ENCODE assay signal across 8 cellular contexts in genomic region chr14:88793259-88793625, GRCh38. TPM values are rescaled to one million over a fixed set of nuclear protein-coding genes. Genes with fewer than 3 reads are reported as not detected.
DNase-seq lines count a peak whose midpoint lies in the region; ATAC-seq and TF ChIP-seq lines count a peak whose summit lies in the region.

No MANE protein-coding gene starts in this region.

- H3K9ac ChIP-seq in SK-N-SH = no peak overlapping the region
- no peak overlapping the region for H3K9ac ChIP-seq in parathyroid adenoma

- H3K27ac Mint-ChIP-seq in Caco-2 (ENCODE audit: unreplicated experiment) = no peak overlapping the region

- TF ChIP-seq RAD21 in SK-N-SH (IDR thresholded peaks at IDR 0.05; ENCODE audit: low read length) = no peak

- H3K36me3 Mint-ChIP-seq in Caco-2 (ENCODE audit: insufficient read depth, unreplicated experiment) = no peaks in the 10 kb centered on the region

- no peaks in the 10 kb centered on the region for H3K9me3 Mint-ChIP-seq in Caco-2 (ENCODE audit: unreplicated experiment)

- WGBS in SK-N-SH (ENCODE audit: low lambda C conversion rate) = 63% methylated on average over 13 of the region's 13 CpGs

- no peak for TF ChIP-seq CTCF in Caco-2 (IDR thresholded peaks at IDR 0.05; ENCODE audit: insufficient read depth in 1 of 2, low read depth in 1 of 2, low read length in 1 of 2, severe bottlenecking in 1 of 2, unreplicated experiment in 1 of 2)
- TF ChIP-seq CTCF in SK-N-SH (IDR thresholded peaks at IDR 0.05) = no peak
- no peak for TF ChIP-seq CTCF in fibroblast of mammary gland (conservative IDR thresholded peaks at IDR 0.05; ENCODE audit: control insufficient read depth, insufficient read depth, low read depth, low read length)
- TF ChIP-seq CTCF in parathyroid adenoma (IDR thresholded peaks at IDR 0.05) = no peak

- no peaks in the 10 kb centered on the region for H4K20me1 ChIP-seq in SK-N-SH (ENCODE audit: insufficient read depth)

- H3K36me3 ChIP-seq in Caco-2 (ENCODE audit: control insufficient read depth, insufficient read depth, low read length) = no peaks in the 10 kb centered on the region
- no peaks in the 10 kb centered on the region for H3K36me3 ChIP-seq in SK-N-SH (replicated peaks in 1 of 2; ENCODE audit: control insufficient read depth in 1 of 2, insufficient read depth in 2 of 2, low read length in 1 of 2)
- no peaks in the 10 kb centered on the region for H3K36me3 ChIP-seq in parathyroid adenoma (ENCODE audit: control insufficient read depth, insufficient read depth, low read length)

- no peak for ATAC-seq in GM18873 (IDR thresholded peaks at IDR 0.05; ENCODE audit: low FRiP score, unreplicated experiment)

- H3K9me3 ChIP-seq in Caco-2 (no peaks in the 10 kb centered on the region), SK-N-SH (no peaks in the 10 kb centered on the region), parathyroid adenoma (ENCODE audit: control insufficient read depth, low read length) (no peaks in the 10 kb centered on the region)

- H3K79me2 ChIP-seq in SK-N-SH (ENCODE audit: insufficient read depth) (no peaks in the 10 kb centered on the region), parathyroid adenoma (no peaks in the 10 kb centered on the region)

- BruUV-seq in Caco-2 (replicated peaks; lab: Mats Ljungman, UMichigan) = no TSS peak

- H2AFZ ChIP-seq in SK-N-SH (ENCODE audit: low read depth) (peak overlapping the region; percentile 85), parathyroid adenoma (peak overlapping the region; percentile 93)

- POLR2A ChIA-PET in Caco-2 (lab: Charles Lee) (interaction anchor here (0.8 kb wide), 1 partner anchor 31 kb away, joined by 3 read pairs; no protein-coding TSS in a partner anchor), SK-N-SH (lab: Yijun Ruan, JAX) (interaction anchor here (0.6 to 8.0 kb wide), 11 partner anchors 23 to 615 kb away, joined by 3 to 92 read pairs (median 5); partner anchors contain the start of gene TTC8)

- peak overlapping the region in 1 of 2 experiments; percentile 94; a peak in 2 of 4 replicates for H3K27ac ChIP-seq in SK-N-SH (ENCODE audit: low read depth in 2 of 2, low read length in 1 of 2)
- H3K27ac ChIP-seq in parathyroid adenoma = peak overlapping the region; percentile 66

- peak overlapping the region; percentile 67 for H3K4me3 Mint-ChIP-seq in Caco-2 (ENCODE audit: unreplicated experiment)

- DNase-seq in Caco-2 (no peak), SK-N-SH (no peak), fibroblast of mammary gland (ENCODE audit: low read depth) (no peak), NCI-H1694 (lab: John Stamatoyannopoulos, UW) (no peak), RKO (ENCODE audit: low spot score) (no peak), cerebellar nuclear complex (lab: John Stamatoyannopoulos, UW) (no peak)

- H3K4me2 ChIP-seq in SK-N-SH (peak overlapping the region; percentile 82), parathyroid adenoma (ENCODE audit: low read length) (peak overlapping the region; percentile 57)

- H3K27me3 Mint-ChIP-seq in Caco-2 (ENCODE audit: insufficient read depth, unreplicated experiment) = peaks cover 4% of the 10 kb centered on the region

- no peaks in the 10 kb centered on the region for H3F3A ChIP-seq in SK-N-SH (replicated peaks; ENCODE audit: insufficient read depth)

- H3K4me1 Mint-ChIP-seq in Caco-2 (ENCODE audit: low read depth, unreplicated experiment) = no peaks in the 10 kb centered on the region

- H3K4me1 ChIP-seq in Caco-2 = no peaks in the 10 kb centered on the region
- peaks cover 0 to 2% of the 10 kb centered on the region in 2 experiments; a peak in 2 of 4 replicates for H3K4me1 ChIP-seq in SK-N-SH (ENCODE audit: control insufficient read depth in 1 of 2, insufficient read depth in 2 of 2, low read depth in 1 of 2, low read length in 1 of 2)
- H3K4me1 ChIP-seq in parathyroid adenoma = peaks cover 7% of the 10 kb centered on the region

- H3K9me2 ChIP-seq in SK-N-SH = no peaks in the 10 kb centered on the region

- TF ChIP-seq EP300 in SK-N-SH (IDR thresholded peaks at IDR 0.05; ENCODE audit: borderline replicate concordance in 1 of 2, low read depth in 1 of 2, low read length in 1 of 2) = no peak

- H3K27me3 ChIP-seq in Caco-2 (replicated peaks; ENCODE audit: control insufficient read depth, insufficient read depth, low read length) (no peaks in the 10 kb centered on the region), SK-N-SH (ENCODE audit: insufficient read depth) (peaks cover 20% of the 10 kb centered on the region), parathyroid adenoma (ENCODE audit: control insufficient read depth, insufficient read depth, low read length) (no peaks in the 10 kb centered on the region)

- CTCF ChIA-PET in Caco-2 (lab: Charles Lee) = interaction anchor here (0.6 to 1.4 kb wide), 3 partner anchors 8 to 31 kb away, joined by 3 to 5 read pairs (median 5); partner anchors contain the start of gene TTC8
- CTCF ChIA-PET in SK-N-SH (lab: Yijun Ruan, JAX) = interaction anchor here (0.5 to 5.1 kb wide), 23 partner anchors 16 to 385 kb away, joined by 3 to 46 read pairs (median 4); partner anchors contain the start of gene TTC8

- peak overlapping the region; percentile 60 for H3K4me3 ChIP-seq in Caco-2 (ENCODE audit: low read depth, low read length)
- peak overlapping the region; percentile 59 to 62 for H3K4me3 ChIP-seq in SK-N-SH (ENCODE audit: low read depth in 2 of 2, low read length in 1 of 2)
- peak overlapping the region; percentile 58 for H3K4me3 ChIP-seq in fibroblast of mammary gland (ENCODE audit: control insufficient read depth, low read depth, low read length)
- H3K4me3 ChIP-seq in parathyroid adenoma (ENCODE audit: low read depth, low read length) = peak overlapping the region; percentile 62

- intact Hi-C loops in Caco-2 (cut with micrococcal nuclease; ENCODE audit: unreplicated experiment) = loop anchor here (2.0 to 5.0 kb wide), 4 partner anchors 32 to 559 kb away; partner anchors contain the start of gene TTC8

TF ChIP-seq in SK-N-SH, 30 proteins besides CTCF, POLR2A, EP300 and RAD21:
- TF ChIP-seq MAX (IDR thresholded peaks at IDR 0.05; ENCODE audit: low read depth) = no peak
- no peak for TF ChIP-seq CHD2 (IDR thresholded peaks at IDR 0.05; ENCODE audit: low read length, partially characterized antibody)
- no peak for TF ChIP-seq TEAD4 (IDR thresholded peaks at IDR 0.05; ENCODE audit: borderline replicate concordance, insufficient read depth)
- TF ChIP-seq PBX3 (IDR thresholded peaks at IDR 0.05) = no peak
- no peak for TF ChIP-seq SIN3A (IDR thresholded peaks at IDR 0.05; ENCODE audit: borderline replicate concordance, low read depth, low read length)
- TF ChIP-seq YY1 (IDR thresholded peaks at IDR 0.05; ENCODE audit: low read depth) = no peak
- TF ChIP-seq USF2 (IDR thresholded peaks at IDR 0.05; ENCODE audit: borderline replicate concordance, low read depth, low read length) = no peak
- TF ChIP-seq EZH2phosphoT487 (IDR thresholded peaks at IDR 0.05; ENCODE audit: borderline replicate concordance, low read depth) = no peak
- no peak for TF ChIP-seq RFX5 (IDR thresholded peaks at IDR 0.05; ENCODE audit: low read length)
- no peak for TF ChIP-seq NRF1 (IDR thresholded peaks at IDR 0.05; ENCODE audit: low read depth, low read length)

RNA-seq across cellular contexts. Expression of gene EML5, which starts 0.5 kb away (rescaled TPM):
- 0.11 and 0.28 TPM in 2 replicates for total RNA-seq in Caco-2 (2022)
- polyA plus RNA-seq in SK-N-SH (2012; rRNA removed) = 0.23 and 1.1 TPM in 2 replicates
- 1.7 and 2.1 TPM in 2 replicates for polyA plus RNA-seq in SK-N-SH (2012; cell fraction: cytosol; rRNA removed)
- 1.6 and 1.9 TPM in 2 replicates for polyA plus RNA-seq in SK-N-SH (2012; cell fraction: nucleus; rRNA removed)

RNA-seq across cellular contexts. Expression of gene TTC8, which starts 31.2 kb away (rescaled TPM):
- total RNA-seq in Caco-2 (2022) = 9.6 and 13.6 TPM in 2 replicates
- polyA plus RNA-seq in SK-N-SH (2012; rRNA removed) = 51.6 and 73.9 TPM in 2 replicates
- polyA plus RNA-seq in SK-N-SH (2012; cell fraction: cytosol; rRNA removed) = 62.8 and 66.2 TPM in 2 replicates
- 58.0 and 80.1 TPM in 2 replicates for polyA plus RNA-seq in SK-N-SH (2012; cell fraction: nucleus; rRNA removed)
